Comparison of ENCODE assay signal across 8 cellular contexts in genomic region chr2:113626616-113627330, GRCh38. TPM values are rescaled to one million over a fixed set of nuclear protein-coding genes. Genes with fewer than 3 reads are reported as not detected.
DNase-seq lines count a peak whose midpoint lies in the region; ATAC-seq, FAIRE-seq and TF ChIP-seq lines count a peak whose summit lies in the region.
"Not testable (repeated sequence)": the region's sequence is repeated elsewhere in the genome, so short reads cannot be mapped to it uniquely, and the experiment has no call there.

RABL2A (plus strand) TSS chr2:113627266; CDS start chr2:113628607, 1,341 bp downstream.

- peak within 1 kb of the TSS; percentile 50; the same call in 1 of the 2 replicates for H3K4me2 ChIP-seq in MM.1S (ENCODE audit: low read depth, low read length)

- ATAC-seq in HG02763 (IDR thresholded peaks at IDR 0.05; ENCODE audit: unreplicated experiment) (peak; percentile 96), left lobe of liver (peak; percentile 99)

- peak within 1 kb of the TSS; percentile 35; the same call in 1 of the 2 replicates for H2AFZ ChIP-seq in MM.1S (ENCODE audit: low read length)

- H3K36me3 ChIP-seq in MM.1S (replicated peaks; ENCODE audit: insufficient read depth, low read length); vagina: not testable (repeated sequence)

- H3K9me2 ChIP-seq in MM.1S (replicated peaks; ENCODE audit: insufficient read depth, low read length), result not testable (repeated sequence)

- intact Hi-C loops in vagina (cut with DNase I), result not testable (repeated sequence)

- peak; percentile 81 for FAIRE-seq in GM18507 (lab: Jason Lieb, UNC)

- not testable (repeated sequence) for H4K20me1 ChIP-seq in MM.1S (ENCODE audit: insufficient read depth, low read length)

- not testable (repeated sequence) for H3K9me3 ChIP-seq in MM.1S (replicated peaks; ENCODE audit: insufficient read depth, low read length); vagina

- H3K4me3 ChIP-seq in MM.1S (ENCODE audit: low read length) (peak within 1 kb of the TSS; percentile 49), skin epidermis (peak within 1 kb of the TSS; percentile 32 to 58 (median 41)), vagina (peak within 1 kb of the TSS; percentile 49 to 50)

- TF ChIP-seq POLR2A in vagina (IDR thresholded peaks at IDR 0.05), result not testable (repeated sequence)

- not testable (repeated sequence) for H3K9ac ChIP-seq in MM.1S (ENCODE audit: low read length)

- not testable (repeated sequence) for TF ChIP-seq CTCF in MM.1S (IDR thresholded peaks at IDR 0.05; ENCODE audit: low read length); vagina (IDR thresholded peaks at IDR 0.05)

- not testable (repeated sequence) for H3K4me1 ChIP-seq in MM.1S (ENCODE audit: low read length); vagina

- H3K27me3 ChIP-seq in MM.1S (replicated peaks; ENCODE audit: insufficient read depth, low read length); vagina: not testable (repeated sequence)

- DNase-seq in GM18507 (ENCODE audit: extremely low spot score, insufficient read length, low read depth), result not testable (repeated sequence)
- peak; percentile 77 for DNase-seq in MM.1S
- peak; percentile 50 for DNase-seq in activated CD8-positive, alpha-beta memory T cell treated with anti-CD3 and anti-CD28 coated beads, Interleukin-2, amount 50 U/mL, for 1 hour (ENCODE audit: extremely low read depth)
- peak; percentile 76 for DNase-seq in effector CD4-positive, alpha-beta T cell
- peak; percentile 91 for DNase-seq in left lobe of liver (ENCODE audit: low spot score)
- DNase-seq in vagina (ENCODE audit: extremely low spot score in 2 of 2), result peak; percentile 60 to 88

- not testable (repeated sequence) for H3K27ac ChIP-seq in MM.1S (ENCODE audit: low read length)
- H3K27ac ChIP-seq in skin epidermis (peak within 1 kb of the TSS in 15 of 21 experiments; percentile 21 to 74 (median 67)), vagina (peak within 1 kb of the TSS; percentile 27)

- not testable (repeated sequence) for H3F3A ChIP-seq in MM.1S (ENCODE audit: insufficient read depth, low read length)

- not testable (repeated sequence) for H3K79me2 ChIP-seq in MM.1S (ENCODE audit: low read length)

RNA-seq across cellular contexts. Expression of gene RABL2A, which starts in this region (rescaled TPM):
- total RNA-seq in left lobe of liver (7.8 TPM), vagina (9.3 TPM)
